Comparison of ENCODE assay signal across 11 cellular contexts in the genomic region with DNA sequence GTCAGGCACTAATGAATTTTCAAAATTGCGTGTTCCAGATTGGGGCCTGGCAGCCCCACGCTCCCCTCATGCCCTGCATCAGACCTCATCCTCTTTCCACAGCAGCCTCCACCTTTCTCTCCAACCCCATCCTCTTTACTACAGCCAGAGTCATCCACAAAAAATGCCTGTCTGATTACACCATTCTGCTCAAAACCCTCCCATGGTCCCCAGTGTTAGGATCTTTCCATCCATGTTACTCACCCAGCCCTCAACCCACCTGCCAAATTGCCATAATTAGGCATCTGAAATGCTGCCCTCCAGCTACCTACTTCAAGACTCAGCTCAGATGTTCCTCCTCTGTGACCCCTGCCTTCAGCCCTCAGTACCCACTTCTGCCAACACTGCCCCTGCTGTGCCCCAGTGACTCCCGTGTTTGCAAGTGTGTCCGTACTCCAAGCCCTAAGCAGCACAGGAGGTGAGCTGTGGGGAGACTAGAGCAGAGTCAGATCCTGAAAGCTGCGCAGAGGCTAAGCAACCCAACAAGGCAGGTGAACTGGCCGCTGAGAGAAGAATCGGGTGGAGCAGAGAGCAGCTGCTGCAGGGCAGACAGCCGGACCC. TPM values are rescaled to one million over a fixed set of nuclear protein-coding genes. Genes with fewer than 3 reads are reported as not detected.
A peak's percentile ranks its signal among the peaks of the same experiment; 100 is the strongest.
DNase-seq lines count a peak whose midpoint lies in the region; ATAC-seq and TF ChIP-seq lines count a peak whose summit lies in the region.
"Had no signal": no experiment of that assay in that cellular context is flagged by ENCODE, and none has a peak within 500 bp of the region (broad histone marks: within the 10 kb centered on the region; RNA-seq: fewer than 3 reads in every experiment).

No MANE protein-coding gene starts in this region.

- TF ChIP-seq EP300 in suprapubic skin (IDR thresholded peaks at IDR 0.05) = no peak

- peaks cover 10% of the 10 kb centered on the region for H3K27me3 ChIP-seq in suprapubic skin

- H3K36me3 Mint-ChIP-seq in T-helper 17 cell (ENCODE audit: low read depth) = peaks cover 7% of the 10 kb centered on the region

- H3K4me3 ChIP-seq in suprapubic skin = peak overlapping the region; percentile 45

- no peak for ATAC-seq in T-helper 17 cell

- peaks cover 51% of the 10 kb centered on the region for H3K4me1 ChIP-seq in suprapubic skin

- no peak for TF ChIP-seq POLR2A in suprapubic skin (IDR thresholded peaks at IDR 0.05)

- DNase-seq in NCI-H2107 treated with DMSO at 0.1 percent for 48 hours (lab: John Stamatoyannopoulos, UW; ENCODE audit: unreplicated experiment) = peak; percentile 60
- no peak for DNase-seq in NCI-H2107 (lab: John Stamatoyannopoulos, UW)
- DNase-seq in T-helper 17 cell = no peak
- peak; percentile 78 for DNase-seq in hepatic stellate cell (ENCODE audit: low spot score)
- no peak for DNase-seq in suprapubic skin (ENCODE audit: low spot score in 2 of 2)
- no peak for DNase-seq in SW 1271 (lab: John Stamatoyannopoulos, UW)
- no peak for DNase-seq in ecto neural progenitor cell (ENCODE audit: low spot score)
- DNase-seq in NOMO-1 treated with dmso at 0.1 percent for 144 hours (lab: John Stamatoyannopoulos, UW; ENCODE audit: unreplicated experiment) = no peak
- DNase-seq: activated gamma-delta T cell; COR-L47; stimulated activated CD4-positive, alpha-beta T cell treated with anti-CD3 and anti-CD28 coated beads, Interleukin-4, amount 100 ng/mL, for 4 hours had no signal

- TF ChIP-seq CTCF in suprapubic skin (IDR thresholded peaks at IDR 0.05) = no peak

- no peak overlapping the region for H3K27ac ChIP-seq in suprapubic skin

- H3K9me3 ChIP-seq in T-helper 17 cell (ENCODE audit: control insufficient read depth, low read length, poor library complexity, severe bottlenecking) (no peaks in the 10 kb centered on the region), suprapubic skin (no peaks in the 10 kb centered on the region)

- H3K27me3 Mint-ChIP-seq in T-helper 17 cell = peaks cover 41% of the 10 kb centered on the region

- no peaks in the 10 kb centered on the region for H3K36me3 ChIP-seq in suprapubic skin

- WGBS in suprapubic skin = 28% methylated on average over 8 of the region's 8 CpGs

- peak overlapping the region; percentile 47 for H3K4me3 Mint-ChIP-seq in T-helper 17 cell

- peak overlapping the region; percentile 49 for H3K27ac Mint-ChIP-seq in T-helper 17 cell

- H3K4me1 Mint-ChIP-seq in T-helper 17 cell = peaks cover 11% of the 10 kb centered on the region

RNA-seq across cellular contexts. Expression of a gene that starts 0.7 kb away (rescaled TPM):
- total RNA-seq in T-helper 17 cell (under 1 TPM; 0.52 to 0.65 TPM), suprapubic skin (under 1 TPM in 3 of 4 donors, not detected in 1; 0.38 to 0.91 (median 0.72) TPM)

RNA-seq across cellular contexts. Expression of a gene that starts 13.9 kb away (rescaled TPM):
- total RNA-seq in T-helper 17 cell = 10 to 100 TPM; 10.6 to 12.5 TPM
- 10 to 100 TPM; 30.8 to 41.0 (median 34.8) TPM for total RNA-seq in suprapubic skin

RNA-seq across cellular contexts. Expression of a gene that starts 36.9 kb away (rescaled TPM):
- 10 to 100 TPM; 17.7 to 24.4 TPM for total RNA-seq in T-helper 17 cell
- total RNA-seq in suprapubic skin = 10 to 100 TPM; 27.8 to 64.4 (median 39.8) TPM

RNA-seq across cellular contexts. Expression of a gene that starts 41.9 kb away (rescaled TPM):
- total RNA-seq in T-helper 17 cell (10 to 100 TPM; 72.1 to 80.5 TPM), suprapubic skin (100 to 1,000 TPM in 3 of 4 donors, 10 to 100 TPM in 1; 95.2 to 193 (median 150) TPM)

RNA-seq across cellular contexts. Expression of a gene that starts 46.1 kb away (rescaled TPM):
- total RNA-seq in T-helper 17 cell (1 to 10 TPM; 2.8 to 3.4 TPM), suprapubic skin (10 to 100 TPM; 21.4 to 51.4 (median 41.0) TPM)

Comparison
In these comparisons a context has a peak if more than half of its experiments do, and no peak if none do; other contexts are left out.
1. DNase-seq: peak in NCI-H2107 treated with DMSO at 0.1 percent for 48 hours (single experiment) and hepatic stellate cell (single experiment); none in NCI-H2107 (single experiment), T-helper 17 cell (0 of 3), suprapubic skin (0 of 2), SW 1271 (0 of 2), ecto neural progenitor cell (single experiment) and NOMO-1 treated with dmso at 0.1 percent for 144 hours (single experiment).